Comparison of ENCODE assay signal across 8 cellular contexts in the genomic region with DNA sequence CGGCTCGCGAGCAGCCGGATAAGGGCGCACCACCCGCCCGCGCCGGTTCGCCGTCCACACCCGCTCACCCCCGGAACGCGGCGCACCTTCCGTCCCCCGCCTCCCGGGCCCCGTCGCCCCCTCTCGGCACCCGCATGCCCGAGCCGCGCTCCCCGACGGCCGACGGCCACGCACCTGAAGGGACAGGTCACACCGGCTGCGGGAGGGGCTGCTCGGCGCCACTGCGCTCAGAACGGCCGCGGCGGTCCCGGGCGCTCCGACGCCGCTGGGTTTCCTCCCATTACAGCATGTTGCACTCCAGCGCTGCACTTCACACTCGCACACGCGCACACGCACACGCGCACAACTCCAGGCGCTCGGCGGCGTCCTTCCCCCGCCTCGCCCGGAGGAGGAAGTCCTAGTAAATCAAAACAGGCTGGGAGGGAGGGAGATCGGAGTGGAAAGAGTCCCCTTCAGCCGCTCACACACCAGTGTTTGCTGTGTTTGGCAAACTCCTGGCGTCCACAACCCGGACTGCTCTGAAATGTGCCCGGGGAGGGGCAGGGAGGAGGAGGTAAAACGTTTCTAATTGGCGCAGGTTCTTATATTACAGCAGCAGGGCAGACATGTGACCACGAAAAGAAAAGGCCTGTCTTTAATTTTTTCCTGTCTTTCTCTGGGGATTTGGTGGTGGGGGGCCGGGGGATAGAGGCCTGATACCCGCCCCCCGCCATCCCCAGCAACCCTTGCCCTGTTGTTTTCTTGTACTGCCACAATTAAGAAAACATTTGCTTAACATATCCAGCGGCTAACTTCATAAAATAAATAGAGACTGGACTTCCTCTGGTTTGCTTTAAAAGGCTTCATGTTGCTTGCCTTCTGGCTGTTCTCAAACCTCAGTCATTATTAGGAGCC.
DNase-seq lines count a peak whose midpoint lies in the region; ATAC-seq lines count a peak whose summit lies in the region.

No MANE protein-coding gene starts in this region.

- peak overlapping the region; percentile 88 for H3K4me3 Mint-ChIP-seq in activated CD4-positive, alpha-beta T cell treated with anti-CD3 and anti-CD28 coated beads, Interleukin-2, amount 10 ng/mL, durations not matched to agents 7 days and 5 days

- H3K27me3 Mint-ChIP-seq in activated CD4-positive, alpha-beta T cell treated with anti-CD3 and anti-CD28 coated beads, Interleukin-2, amount 10 ng/mL, durations not matched to agents 7 days and 5 days = peaks cover 19% of the 10 kb centered on the region

- H3K9me3 Mint-ChIP-seq in activated CD4-positive, alpha-beta T cell treated with anti-CD3 and anti-CD28 coated beads, Interleukin-2, amount 10 ng/mL, durations not matched to agents 7 days and 5 days = no peaks in the 10 kb centered on the region

- H3K36me3 Mint-ChIP-seq in activated CD4-positive, alpha-beta T cell treated with anti-CD3 and anti-CD28 coated beads, Interleukin-2, amount 10 ng/mL, durations not matched to agents 7 days and 5 days (ENCODE audit: low read depth) = peaks cover 3% of the 10 kb centered on the region

- POLR2A ChIA-PET in activated CD4-positive, alpha-beta T cell treated with anti-CD3 and anti-CD28 coated beads, Interleukin-2, amount 10 ng/mL, durations not matched to agents 7 days and 5 days (lab: Charles Lee) = no interaction called here

- ATAC-seq in HG02623 (IDR thresholded peaks at IDR 0.05; ENCODE audit: unreplicated experiment) (peak; percentile 29), left lobe of liver (peak; percentile 70)

- CTCF ChIA-PET in activated CD4-positive, alpha-beta T cell treated with anti-CD3 and anti-CD28 coated beads, Interleukin-2, amount 10 ng/mL, durations not matched to agents 7 days and 5 days (lab: Charles Lee) = no interaction called here

- DNase-seq in GF-D8 (lab: John Stamatoyannopoulos, UW) (peak; percentile 58), NCI-H226 (peak; percentile 71), dermis blood vessel endothelial cell (peak; percentile 87), left lobe of liver (ENCODE audit: low spot score) (peak; percentile 87)
- DNase-seq in activated CD4-positive, alpha-beta T cell treated with anti-CD3 and anti-CD28 coated beads, Interleukin-2, amount 10 ng/mL, durations not matched to agents 7 days and 5 days = peak; percentile 52
- DNase-seq in stimulated activated CD4-positive, alpha-beta T cell treated with anti-CD3 and anti-CD28 coated beads, Interleukin-1b, Interleukin-23, amount 100 ng/mL, for 4 hours (ENCODE audit: low read depth in 2 of 2) = peak; percentile 15 to 34
- no peak for DNase-seq in NK-92 treated with Interleukin-12 subunit alpha and Interleukin-12 subunit beta, amount 100 ng/mL, for 24 hours (lab: John Stamatoyannopoulos, UW)

- peaks cover 32% of the 10 kb centered on the region for H3K4me1 Mint-ChIP-seq in activated CD4-positive, alpha-beta T cell treated with anti-CD3 and anti-CD28 coated beads, Interleukin-2, amount 10 ng/mL, durations not matched to agents 7 days and 5 days

- H3K27ac Mint-ChIP-seq in activated CD4-positive, alpha-beta T cell treated with anti-CD3 and anti-CD28 coated beads, Interleukin-2, amount 10 ng/mL, durations not matched to agents 7 days and 5 days = peak overlapping the region; percentile 82
